In genomic region chr15:100209204-100209603, GRCh38 we compare ENCODE assay signal across 15 cellular contexts.
A peak's percentile ranks its signal among the peaks of the same experiment; 100 is the strongest.
DNase-seq lines count a peak whose midpoint lies in the region; ATAC-seq and TF ChIP-seq lines count a peak whose summit lies in the region.
"Had no signal": no experiment of that assay in that cellular context is flagged by ENCODE, and none has a peak within 500 bp of the region (broad histone marks: within the 10 kb centered on the region; RNA-seq: fewer than 3 reads in every experiment).

No MANE protein-coding gene starts in this region.

- H3K27ac ChIP-seq in VCaP, result peak overlapping the region; percentile 99; the same call in 1 of the 2 replicates
- no peak overlapping the region for H3K27ac ChIP-seq in naive thymus-derived CD4-positive, alpha-beta T cell (ENCODE audit: low read depth, low read length)
- H3K27ac ChIP-seq: BLaER1 treated with 17β-estradiol and CSF1 and Interleukin-3, amounts not matched to agents 10 nM and 100 nM had no signal

- no peak overlapping the region for H3K27ac Mint-ChIP-seq in nephron progenitor cell
- H3K27ac Mint-ChIP-seq in naive thymus-derived CD4-positive, alpha-beta T cell, result no peak overlapping the region
- H3K27ac Mint-ChIP-seq: B cell; CD8-positive, alpha-beta T cell; GM23338 had no signal

- POLR2A ChIA-PET in naive thymus-derived CD4-positive, alpha-beta T cell (lab: Charles Lee), result no interaction called here

- DNase-seq in left lobe of liver (ENCODE audit: low spot score) (peak; percentile 94), nephron progenitor cell (peak; percentile 16), NCI-H146 (lab: John Stamatoyannopoulos, UW) (no peak)
- no peak for DNase-seq in naive thymus-derived CD4-positive, alpha-beta T cell
- DNase-seq in activated CD4-positive, alpha-beta T cell treated with anti-CD3 and anti-CD28 coated beads, Interleukin-2, amount 50 U/mL, for 1 hour, result no peak
- DNase-seq: Calu3; CD8-positive, alpha-beta T cell; DMS79 treated with DMSO at 0.1 percent for 48 hours; GF-D8; HCEC 1CT had no signal

- H3K27me3 ChIP-seq in naive thymus-derived CD4-positive, alpha-beta T cell (ENCODE audit: control insufficient read depth in 2 of 2, insufficient read depth in 2 of 2, low read length in 2 of 2), result no peaks in the 10 kb centered on the region
- H3K27me3 ChIP-seq: BLaER1 treated with 17β-estradiol and CSF1 and Interleukin-3, amounts not matched to agents 10 nM and 100 nM had no signal

- H3K4me1 ChIP-seq in naive thymus-derived CD4-positive, alpha-beta T cell (ENCODE audit: control insufficient read depth in 2 of 2, insufficient read depth in 2 of 2, low read length in 2 of 2), result no peaks in the 10 kb centered on the region

- ATAC-seq in left lobe of liver, result peak; percentile 88
- no peak for ATAC-seq in naive thymus-derived CD4-positive, alpha-beta T cell
- ATAC-seq in HG02870 (IDR thresholded peaks at IDR 0.05; ENCODE audit: unreplicated experiment), result no peak
- ATAC-seq: CD8-positive, alpha-beta T cell; GM23338 had no signal

- H3K4me3 ChIP-seq in naive thymus-derived CD4-positive, alpha-beta T cell (ENCODE audit: low read length), result no peak overlapping the region
- H3K4me3 ChIP-seq: BLaER1 treated with 17β-estradiol and CSF1 and Interleukin-3, amounts not matched to agents 10 nM and 100 nM; GM23338 had no signal

- intact Hi-C loops in naive thymus-derived CD4-positive, alpha-beta T cell (cut with micrococcal nuclease), result no loop called here

- peaks cover 6% of the 10 kb centered on the region for H3K36me3 Mint-ChIP-seq in nephron progenitor cell (ENCODE audit: low read depth)
- peaks cover 0 to 35% (median 9%) of the 10 kb centered on the region in 5 donors for H3K36me3 Mint-ChIP-seq in naive thymus-derived CD4-positive, alpha-beta T cell
- H3K36me3 Mint-ChIP-seq: CD8-positive, alpha-beta T cell had no signal

- CTCF ChIA-PET in naive thymus-derived CD4-positive, alpha-beta T cell (lab: Charles Lee), result no interaction called here

- peaks cover 12% of the 10 kb centered on the region for H3K9me3 Mint-ChIP-seq in nephron progenitor cell
- peaks cover 0 to 5% (median 0%) of the 10 kb centered on the region in 11 donors for H3K9me3 Mint-ChIP-seq in naive thymus-derived CD4-positive, alpha-beta T cell
- H3K9me3 Mint-ChIP-seq: GM23338 had no signal

- H3K36me3 ChIP-seq in naive thymus-derived CD4-positive, alpha-beta T cell (ENCODE audit: control insufficient read depth in 2 of 3, insufficient read depth in 3 of 3, low read length in 3 of 3), result no peaks in the 10 kb centered on the region
- H3K36me3 ChIP-seq: BLaER1 treated with 17β-estradiol and CSF1 and Interleukin-3, amounts not matched to agents 10 nM and 100 nM had no signal

- no peak overlapping the region for H3K4me3 Mint-ChIP-seq in nephron progenitor cell
- H3K4me3 Mint-ChIP-seq in naive thymus-derived CD4-positive, alpha-beta T cell, result no peak overlapping the region
- H3K4me3 Mint-ChIP-seq: B cell; CD8-positive, alpha-beta T cell; GM23338 had no signal

- H3K4me1 Mint-ChIP-seq in nephron progenitor cell, result peaks cover 76% of the 10 kb centered on the region
- H3K4me1 Mint-ChIP-seq in naive thymus-derived CD4-positive, alpha-beta T cell, result peaks cover 0 to 7% (median 0%) of the 10 kb centered on the region in 7 donors
- H3K4me1 Mint-ChIP-seq: B cell had no signal

- H3K27me3 Mint-ChIP-seq in nephron progenitor cell (ENCODE audit: low read depth, poor library complexity), result peaks cover 11% of the 10 kb centered on the region
- H3K27me3 Mint-ChIP-seq in naive thymus-derived CD4-positive, alpha-beta T cell, result peaks cover 0 to 5% (median 0%) of the 10 kb centered on the region in 5 donors

- no peaks in the 10 kb centered on the region for H3K9me3 ChIP-seq in naive thymus-derived CD4-positive, alpha-beta T cell (ENCODE audit: control insufficient read depth in 2 of 3, low read length in 3 of 3)

- TF ChIP-seq CTCF in VCaP (conservative IDR thresholded peaks at IDR 0.05), result no peak
- no peak for TF ChIP-seq CTCF in nephron progenitor cell (IDR thresholded peaks at IDR 0.05)

Comparison
In these comparisons a context has a peak if more than half of its experiments do, and no peak if none do; other contexts are left out.
1. DNase-seq: peak in left lobe of liver (single experiment) and nephron progenitor cell (single experiment); none in naive thymus-derived CD4-positive, alpha-beta T cell (0 of 9), NCI-H146 (single experiment) and activated CD4-positive, alpha-beta T cell treated with anti-CD3 and anti-CD28 coated beads, Interleukin-2, amount 50 U/mL, for 1 hour (single experiment).